Comparison of ENCODE assay signal across 20 cellular contexts in the genomic region with DNA sequence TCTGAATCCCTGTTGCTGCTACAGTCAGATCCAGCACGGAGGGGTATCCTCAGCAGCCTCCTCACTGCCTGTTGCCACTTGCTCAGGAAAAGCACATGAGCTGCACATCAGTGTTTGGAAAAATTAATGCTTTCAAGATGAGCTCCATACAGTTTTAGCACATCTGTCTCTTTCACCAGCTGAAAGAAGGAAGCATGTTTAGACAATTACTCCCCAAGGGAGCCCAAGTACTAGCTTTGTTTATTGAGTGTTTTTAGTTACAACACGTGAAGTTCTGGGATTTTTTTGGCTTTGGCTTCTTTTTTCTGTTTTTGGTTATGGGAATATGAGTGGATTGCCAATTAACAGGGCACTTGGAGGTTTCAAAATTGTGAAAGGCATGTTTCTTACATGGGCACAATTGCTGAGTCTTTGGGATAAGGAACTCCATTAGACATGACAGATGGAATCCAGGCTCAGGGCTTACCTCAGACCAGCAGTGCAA. TPM values are rescaled to one million over a fixed set of nuclear protein-coding genes. Genes with fewer than 3 reads are reported as not detected.
DNase-seq lines count a peak whose midpoint lies in the region; ATAC-seq and TF ChIP-seq lines count a peak whose summit lies in the region.
"Had no signal": no experiment of that assay in that cellular context is flagged by ENCODE, and none has a peak within 500 bp of the region (broad histone marks: within the 10 kb centered on the region; RNA-seq: fewer than 3 reads in every experiment).

No MANE protein-coding gene starts in this region.

- H3K9me2 ChIP-seq in SK-N-SH = no peaks in the 10 kb centered on the region

- no peak for TF ChIP-seq EP300 in SK-N-SH (IDR thresholded peaks at IDR 0.05; ENCODE audit: borderline replicate concordance in 1 of 2, low read depth in 1 of 2, low read length in 1 of 2)

- TF ChIP-seq CTCF in SK-N-SH (IDR thresholded peaks at IDR 0.05) = no peak
- TF ChIP-seq CTCF in lower lobe of right lung (IDR thresholded peaks at IDR 0.05) = no peak

- no peaks in the 10 kb centered on the region for H3K27me3 ChIP-seq in skeletal muscle tissue (ENCODE audit: control insufficient read depth in 3 of 3, insufficient read depth in 3 of 3, low read length in 3 of 3)
- no peaks in the 10 kb centered on the region for H3K27me3 ChIP-seq in SK-N-SH (ENCODE audit: insufficient read depth)
- no peaks in the 10 kb centered on the region for H3K27me3 ChIP-seq in lower lobe of right lung (ENCODE audit: low read depth)

- ATAC-seq in lower lobe of right lung = no peak
- ATAC-seq: activated naive CD4-positive, alpha-beta T cell treated with anti-CD3 and anti-CD28 coated beads, Interleukin-2, amount 50 U/mL, for 72 hours; naive thymus-derived CD8-positive, alpha-beta T cell; Panc1 had no signal

- H2AFZ ChIP-seq in SK-N-SH (ENCODE audit: low read depth) = no peak overlapping the region

- DNase-seq in NCI-H1105 treated with DMSO at 0.1 percent for 48 hours (lab: John Stamatoyannopoulos, UW) (peak; percentile 64), NCI-H1105 (lab: John Stamatoyannopoulos, UW) (no peak), NCI-H1694 treated with DMSO at 0.1 percent for 48 hours (lab: John Stamatoyannopoulos, UW) (peak; percentile 58), fibroblast of gingiva (ENCODE audit: low read depth) (peak; percentile 90), SK-N-SH (no peak), lower lobe of right lung (no peak), retina (no peak)
- DNase-seq: activated CD4-positive, alpha-beta T cell treated with anti-CD3 and anti-CD28 coated beads, Interleukin-2, amount 50 U/mL, for 48 hours; activated T-cell treated with anti-CD3 and anti-CD28 coated beads, Interleukin-2, amount 50 U/mL, for 24 hours; CD4-positive, alpha-beta memory T cell; effector memory CD4-positive, alpha-beta T cell; H9; Kasumi-1; naive thymus-derived CD8-positive, alpha-beta T cell; NCI-H526 treated with DMSO at 0.1 percent for 48 hours; stimulated activated naive CD4-positive, alpha-beta T cell had no signal

- H4K20me1 ChIP-seq in SK-N-SH (ENCODE audit: insufficient read depth) = no peaks in the 10 kb centered on the region

- 74% methylated on average over 2 of the region's 2 CpGs for WGBS in SK-N-SH (ENCODE audit: low lambda C conversion rate)

- no peak for TF ChIP-seq RAD21 in SK-N-SH (IDR thresholded peaks at IDR 0.05; ENCODE audit: low read length)

- H3K4me3 ChIP-seq in skeletal muscle tissue (ENCODE audit: low read length in 3 of 3) (no peak overlapping the region), SK-N-SH (ENCODE audit: low read depth in 2 of 2, low read length in 1 of 2) (no peak overlapping the region), lower lobe of right lung (no peak overlapping the region)

- CTCF ChIA-PET in SK-N-SH (lab: Yijun Ruan, JAX) = interaction anchor here (1.0 to 7.5 kb wide), 5 partner anchors 51 to 384 kb away, joined by 3 to 97 read pairs (median 3); a partner anchor contains a TSS

- POLR2A ChIA-PET in SK-N-SH (lab: Yijun Ruan, JAX) = interaction anchor here (1.7 kb wide), 1 partner anchor 52 kb away, joined by 5 read pairs; a partner anchor contains a TSS

- H3K36me3 ChIP-seq in skeletal muscle tissue (ENCODE audit: control insufficient read depth in 3 of 3, insufficient read depth in 3 of 3, low read length in 3 of 3) (no peaks in the 10 kb centered on the region), SK-N-SH (replicated peaks in 1 of 2; ENCODE audit: control insufficient read depth in 1 of 2, insufficient read depth in 2 of 2, low read length in 1 of 2) (no peaks in the 10 kb centered on the region), lower lobe of right lung (no peaks in the 10 kb centered on the region)

- H3K4me2 ChIP-seq in SK-N-SH = no peak overlapping the region

- no peaks in the 10 kb centered on the region for H3K9me3 ChIP-seq in skeletal muscle tissue (ENCODE audit: control insufficient read depth in 3 of 3, low read length in 3 of 3)
- no peaks in the 10 kb centered on the region for H3K9me3 ChIP-seq in SK-N-SH
- no peaks in the 10 kb centered on the region for H3K9me3 ChIP-seq in lower lobe of right lung

- intact Hi-C loops in lower lobe of right lung (cut with DNase I) = no loop called here

- H3K9ac ChIP-seq in skeletal muscle tissue (ENCODE audit: low read depth in 1 of 3, low read length in 3 of 3) (no peak overlapping the region), SK-N-SH (no peak overlapping the region)

- H3K27ac ChIP-seq in skeletal muscle tissue (ENCODE audit: low read depth, low read length) = peak overlapping the region; percentile 5
- H3K27ac ChIP-seq in SK-N-SH (ENCODE audit: low read depth in 2 of 2, low read length in 1 of 2) = peak overlapping the region in 1 of 2 experiments; percentile 22; a peak in 1 of 4 replicates
- H3K27ac ChIP-seq in lower lobe of right lung = no peak overlapping the region
- H3K27ac ChIP-seq: 22Rv1 had no signal

- H3F3A ChIP-seq in SK-N-SH (replicated peaks; ENCODE audit: insufficient read depth) = peaks cover 4% of the 10 kb centered on the region

- H3K4me1 ChIP-seq in skeletal muscle tissue (ENCODE audit: control insufficient read depth in 3 of 3, insufficient read depth in 3 of 3, low read length in 3 of 3) = peaks cover 7 to 18% (median 13%) of the 10 kb centered on the region in 3 donors
- H3K4me1 ChIP-seq in SK-N-SH (ENCODE audit: control insufficient read depth in 1 of 2, insufficient read depth in 2 of 2, low read depth in 1 of 2, low read length in 1 of 2) = peaks cover 0 to 17% of the 10 kb centered on the region in 2 experiments; a peak in 2 of 4 replicates
- no peaks in the 10 kb centered on the region for H3K4me1 ChIP-seq in lower lobe of right lung

- H3K79me2 ChIP-seq in SK-N-SH (ENCODE audit: insufficient read depth) = peaks cover 5% of the 10 kb centered on the region; the same call in 1 of the 2 replicates

TF ChIP-seq in SK-N-SH, 30 proteins besides CTCF, POLR2A, EP300 and RAD21:
- TF ChIP-seq TCF12 (IDR thresholded peaks at IDR 0.05) = no peak
- no peak for TF ChIP-seq NFIC (IDR thresholded peaks at IDR 0.05; ENCODE audit: borderline replicate concordance)
- TF ChIP-seq FOXJ3 (CRISPR knock-in tag; IDR thresholded peaks at IDR 0.05) = no peak
- TF ChIP-seq GATA2 (CRISPR knock-in tag; IDR thresholded peaks at IDR 0.05) = no peak
- TF ChIP-seq TEAD4 (IDR thresholded peaks at IDR 0.05; ENCODE audit: borderline replicate concordance, insufficient read depth) = no peak
- TF ChIP-seq MXI1 (IDR thresholded peaks at IDR 0.05; ENCODE audit: low read depth, low read length) = no peak
- TF ChIP-seq, protein P1, sequence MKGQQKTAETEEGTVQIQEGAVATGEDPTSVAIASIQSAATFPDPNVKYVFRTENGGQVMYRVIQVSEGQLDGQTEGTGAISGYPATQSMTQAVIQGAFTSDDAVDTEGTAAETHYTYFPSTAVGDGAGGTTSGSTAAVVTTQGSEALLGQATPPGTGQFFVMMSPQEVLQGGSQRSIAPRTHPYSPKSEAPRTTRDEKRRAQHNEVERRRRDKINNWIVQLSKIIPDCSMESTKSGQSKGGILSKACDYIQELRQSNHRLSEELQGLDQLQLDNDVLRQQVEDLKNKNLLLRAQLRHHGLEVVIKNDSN (IDR thresholded peaks at IDR 0.05; ENCODE audit: borderline replicate concordance, low read depth) = no peak
- TF ChIP-seq RXRA (IDR thresholded peaks at IDR 0.05; ENCODE audit: borderline replicate concordance, low read depth) = no peak

RNA-seq across cellular contexts. Expression of a gene that starts 51.3 kb away (rescaled TPM):
- total RNA-seq in skeletal muscle tissue (8.9 TPM), lower lobe of right lung (15.4 TPM)
- 10.1 and 11.0 TPM in 2 replicates for polyA plus RNA-seq in SK-N-SH (2012; rRNA removed)
- polyA plus RNA-seq in SK-N-SH (2012; cell fraction: cytosol; rRNA removed) = 7.3 and 8.3 TPM in 2 replicates
- polyA plus RNA-seq in SK-N-SH (2012; cell fraction: nucleus; rRNA removed) = 25.3 and 26.4 TPM in 2 replicates

Comparison
In these comparisons a context has a peak if more than half of its experiments do, and no peak if none do; other contexts are left out.
1. DNase-seq: peak in NCI-H1105 treated with DMSO at 0.1 percent for 48 hours (single experiment), NCI-H1694 treated with DMSO at 0.1 percent for 48 hours (single experiment) and fibroblast of gingiva (single experiment); none in NCI-H1105 (single experiment), SK-N-SH (single experiment), lower lobe of right lung (single experiment) and retina (single experiment).